12 cellular contexts compared by ENCODE assay signal in genomic region chr6:87574237-87574636, GRCh38. TPM values are rescaled to one million over a fixed set of nuclear protein-coding genes. Genes with fewer than 3 reads are reported as not detected.
A peak's percentile ranks its signal among the peaks of the same experiment; 100 is the strongest.
DNase-seq lines count a peak whose midpoint lies in the region; ATAC-seq and TF ChIP-seq lines count a peak whose summit lies in the region.
"Had no signal": no experiment of that assay in that cellular context is flagged by ENCODE, and none has a peak within 500 bp of the region (broad histone marks: within the 10 kb centered on the region; RNA-seq: fewer than 3 reads in every experiment).

No MANE protein-coding gene starts in this region.

- H3K27me3 Mint-ChIP-seq in CD8-positive, alpha-beta T cell (ENCODE audit: low read depth) = no peaks in the 10 kb centered on the region

- H3K9me3 ChIP-seq in CD8-positive, alpha-beta T cell (ENCODE audit: low read length) = no peaks in the 10 kb centered on the region
- H3K9me3 ChIP-seq: ovary had no signal

- no peak overlapping the region for H3K4me3 ChIP-seq in CD8-positive, alpha-beta T cell (ENCODE audit: low read depth, low read length)
- H3K4me3 ChIP-seq: cardiac muscle cell, ovary had no signal

- H3K4me3 Mint-ChIP-seq in CD8-positive, alpha-beta T cell = no peak overlapping the region

- H3K9me3 Mint-ChIP-seq in CD8-positive, alpha-beta T cell = no peaks in the 10 kb centered on the region

- DNase-seq in CD8-positive, alpha-beta T cell = no peak
- DNase-seq in SHP77 (lab: John Stamatoyannopoulos, UW) (peak; percentile 30 to 43), kidney glomerular epithelial cell (lab: John Stamatoyannopoulos, UW) (peak; percentile 16), HT-29 (ENCODE audit: low spot score) (no peak), GM03348 (ENCODE audit: low spot score) (no peak), NCI-H2171 (lab: John Stamatoyannopoulos, UW) (no peak)
- DNase-seq: NCI-H2171 treated with DMSO at 0.1 percent for 48 hours; ovary; stimulated activated CD4-positive, alpha-beta T cell treated with anti-CD3 and anti-CD28 coated beads, Interleukin-4, amount 100 ng/mL, for 24 hours had no signal

- no peak for TF ChIP-seq CTCF in CD8-positive, alpha-beta T cell (IDR thresholded peaks at IDR 0.05)

- POLR2A ChIA-PET in CD8-positive, alpha-beta T cell (lab: Charles Lee) = no interaction called here

- no peaks in the 10 kb centered on the region for H3K27me3 ChIP-seq in CD8-positive, alpha-beta T cell (ENCODE audit: insufficient read depth, low read length)
- H3K27me3 ChIP-seq: cardiac muscle cell, ovary had no signal

- intact Hi-C loops in CD8-positive, alpha-beta T cell (cut with DNase I, micrococcal nuclease) = no loop called here

- peak; percentile 38 for ATAC-seq in CD8-positive, alpha-beta T cell
- ATAC-seq in GM18868 (IDR thresholded peaks at IDR 0.05; ENCODE audit: unreplicated experiment) (peak; percentile 51), HG03432 (IDR thresholded peaks at IDR 0.05; ENCODE audit: unreplicated experiment) (no peak)

- peaks cover 49% of the 10 kb centered on the region for H3K36me3 Mint-ChIP-seq in CD8-positive, alpha-beta T cell

- peaks cover 61% of the 10 kb centered on the region for H3K4me1 Mint-ChIP-seq in CD8-positive, alpha-beta T cell (ENCODE audit: low read depth)

- CTCF ChIA-PET in CD8-positive, alpha-beta T cell (lab: Charles Lee) = no interaction called here

- H3K27ac Mint-ChIP-seq in CD8-positive, alpha-beta T cell = peak overlapping the region; percentile 52

- H3K4me1 ChIP-seq in CD8-positive, alpha-beta T cell (ENCODE audit: insufficient read depth, low read length) = peaks cover 10% of the 10 kb centered on the region

- H3K36me3 ChIP-seq in CD8-positive, alpha-beta T cell (ENCODE audit: insufficient read depth, low read length) = no peaks in the 10 kb centered on the region
- H3K36me3 ChIP-seq: cardiac muscle cell, ovary had no signal

- no peak overlapping the region for H3K27ac ChIP-seq in CD8-positive, alpha-beta T cell (ENCODE audit: low read depth, low read length)
- H3K27ac ChIP-seq: cardiac muscle cell, ovary had no signal

RNA-seq across cellular contexts. Expression of gene RARS2, which starts 15.6 kb away (rescaled TPM):
- total RNA-seq in CD8-positive, alpha-beta T cell = 10 to 100 TPM; 15.8 to 20.4 TPM
- total RNA-seq in HT-29 (2014; rRNA removed; shearing (Covaris generic)) = 15.3 and 16.5 TPM in 2 replicates

RNA-seq across cellular contexts. Expression of gene ORC3, which starts 15.7 kb away (rescaled TPM):
- total RNA-seq in CD8-positive, alpha-beta T cell = 1 to 10 TPM; 9.4 to 9.9 TPM
- 8.5 and 10.2 TPM in 2 replicates for total RNA-seq in HT-29 (2014; rRNA removed; shearing (Covaris generic))

Comparison
In these comparisons a context has a peak if more than half of its experiments do, and no peak if none do; other contexts are left out.
1. DNase-seq: peak in SHP77 (2 of 2) and kidney glomerular epithelial cell (single experiment); none in CD8-positive, alpha-beta T cell (0 of 7), HT-29 (single experiment), GM03348 (single experiment) and NCI-H2171 (single experiment).